1 cellular context compared by ENCODE assay signal in the genomic region with DNA sequence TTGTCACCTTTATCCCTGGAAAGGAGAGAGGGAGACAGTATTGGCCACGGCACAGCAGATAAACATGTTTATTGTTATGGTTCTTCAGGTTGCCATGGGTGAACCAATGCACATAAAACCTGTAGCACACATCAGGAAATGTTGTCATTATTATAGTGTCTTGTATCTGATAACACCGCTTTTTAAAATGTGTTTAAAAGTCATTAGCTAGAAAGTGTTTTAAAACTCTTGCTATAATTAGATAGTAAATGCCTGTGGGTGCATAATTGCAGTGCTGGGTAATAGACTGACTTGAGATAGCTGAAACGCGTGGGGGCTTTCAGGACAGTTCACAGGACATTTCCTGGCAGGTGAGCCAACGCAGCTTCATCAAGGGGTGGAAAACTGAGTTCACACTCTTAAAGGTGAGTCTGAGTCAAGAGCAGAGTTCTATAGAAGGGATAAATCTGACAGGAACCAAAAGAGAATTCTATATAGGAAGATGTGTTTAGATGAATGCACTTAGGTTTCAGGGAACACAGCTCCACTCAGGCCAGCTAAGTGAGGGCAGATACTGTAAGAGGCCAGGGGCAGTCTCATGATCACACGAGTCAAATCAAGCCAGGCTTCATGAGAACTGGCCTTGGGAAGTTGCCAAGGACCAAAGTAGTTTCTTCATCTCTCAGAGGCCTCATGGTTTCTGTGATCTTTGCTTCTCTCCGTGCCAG.
TF ChIP-seq lines count a peak whose summit lies in the region.

No MANE protein-coding gene starts in this region.

TF ChIP-seq in HEK293, 187 proteins besides CTCF, POLR2A, EP300 and RAD21 (continued from another document):
- TF ChIP-seq TRIM28 (IDR thresholded peaks at IDR 0.05; ENCODE audit: borderline replicate concordance, low read length) (peak; percentile 35; the same call in 1 of the 2 replicates), ZNF843 (tag by site-specific recombination; IDR thresholded peaks at IDR 0.05) (0 out of 2 replicates have a peak, but pooled peaks have one; percentile 51), ZIC2 (tag by site-specific recombination; IDR thresholded peaks at IDR 0.05) (no peak), MEIS1 (CRISPR knock-in tag; IDR thresholded peaks at IDR 0.05; ENCODE audit: borderline replicate concordance) (no peak), GLIS1 (tag by site-specific recombination; IDR thresholded peaks at IDR 0.05) (peak; percentile 67), ZBTB17 (tag by site-specific recombination; IDR thresholded peaks at IDR 0.05) (peak; percentile 81), ZNF629 (tag by site-specific recombination; IDR thresholded peaks at IDR 0.05) (0 out of 2 replicates have a peak, but pooled peaks have one; percentile 9), ZNF335 (tag by site-specific recombination; conservative IDR thresholded peaks at IDR 0.05) (peak; percentile 34), ZXDB (tag by site-specific recombination; IDR thresholded peaks at IDR 0.05) (0 out of 2 replicates have a peak, but pooled peaks have one; percentile 10), ZNF274 (IDR thresholded peaks at IDR 0.05; ENCODE audit: low read length) (no peak), ZNF274 (tag by site-specific recombination; IDR thresholded peaks at IDR 0.05; ENCODE audit: borderline replicate concordance) (no peak), OSR2 (tag by site-specific recombination; IDR thresholded peaks at IDR 0.05) (peak; percentile 68; the same call in 1 of the 2 replicates), ZNF174 (tag by site-specific recombination; IDR thresholded peaks at IDR 0.05) (no peak), ZNF214 (tag by site-specific recombination; IDR thresholded peaks at IDR 0.05; ENCODE audit: borderline replicate concordance) (no peak), KLF9 (tag by site-specific recombination; IDR thresholded peaks at IDR 0.05; ENCODE audit: low read depth) (no peak), ZNF521 (tag by site-specific recombination; IDR thresholded peaks at IDR 0.05) (no peak), ZNF169 (tag by site-specific recombination; IDR thresholded peaks at IDR 0.05) (no peak)
- TF ChIP-seq, protein P1, sequence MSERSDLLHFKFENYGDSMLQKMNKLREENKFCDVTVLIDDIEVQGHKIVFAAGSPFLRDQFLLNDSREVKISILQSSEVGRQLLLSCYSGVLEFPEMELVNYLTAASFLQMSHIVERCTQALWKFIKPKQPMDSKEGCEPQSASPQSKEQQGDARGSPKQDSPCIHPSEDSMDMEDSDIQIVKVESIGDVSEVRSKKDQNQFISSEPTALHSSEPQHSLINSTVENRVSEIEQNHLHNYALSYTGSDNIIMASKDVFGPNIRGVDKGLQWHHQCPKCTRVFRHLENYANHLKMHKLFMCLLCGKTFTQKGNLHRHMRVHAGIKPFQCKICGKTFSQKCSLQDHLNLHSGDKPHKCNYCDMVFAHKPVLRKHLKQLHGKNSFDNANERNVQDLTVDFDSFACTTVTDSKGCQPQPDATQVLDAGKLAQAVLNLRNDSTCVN (tag by site-specific recombination; optimal IDR thresholded peaks at IDR 0.05), result no peak
- TF ChIP-seq, protein P2, sequence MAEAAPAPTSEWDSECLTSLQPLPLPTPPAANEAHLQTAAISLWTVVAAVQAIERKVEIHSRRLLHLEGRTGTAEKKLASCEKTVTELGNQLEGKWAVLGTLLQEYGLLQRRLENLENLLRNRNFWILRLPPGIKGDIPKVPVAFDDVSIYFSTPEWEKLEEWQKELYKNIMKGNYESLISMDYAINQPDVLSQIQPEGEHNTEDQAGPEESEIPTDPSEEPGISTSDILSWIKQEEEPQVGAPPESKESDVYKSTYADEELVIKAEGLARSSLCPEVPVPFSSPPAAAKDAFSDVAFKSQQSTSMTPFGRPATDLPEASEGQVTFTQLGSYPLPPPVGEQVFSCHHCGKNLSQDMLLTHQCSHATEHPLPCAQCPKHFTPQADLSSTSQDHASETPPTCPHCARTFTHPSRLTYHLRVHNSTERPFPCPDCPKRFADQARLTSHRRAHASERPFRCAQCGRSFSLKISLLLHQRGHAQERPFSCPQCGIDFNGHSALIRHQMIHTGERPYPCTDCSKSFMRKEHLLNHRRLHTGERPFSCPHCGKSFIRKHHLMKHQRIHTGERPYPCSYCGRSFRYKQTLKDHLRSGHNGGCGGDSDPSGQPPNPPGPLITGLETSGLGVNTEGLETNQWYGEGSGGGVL (tag by site-specific recombination; IDR thresholded peaks at IDR 0.05), result no peak
- TF ChIP-seq, protein P3, sequence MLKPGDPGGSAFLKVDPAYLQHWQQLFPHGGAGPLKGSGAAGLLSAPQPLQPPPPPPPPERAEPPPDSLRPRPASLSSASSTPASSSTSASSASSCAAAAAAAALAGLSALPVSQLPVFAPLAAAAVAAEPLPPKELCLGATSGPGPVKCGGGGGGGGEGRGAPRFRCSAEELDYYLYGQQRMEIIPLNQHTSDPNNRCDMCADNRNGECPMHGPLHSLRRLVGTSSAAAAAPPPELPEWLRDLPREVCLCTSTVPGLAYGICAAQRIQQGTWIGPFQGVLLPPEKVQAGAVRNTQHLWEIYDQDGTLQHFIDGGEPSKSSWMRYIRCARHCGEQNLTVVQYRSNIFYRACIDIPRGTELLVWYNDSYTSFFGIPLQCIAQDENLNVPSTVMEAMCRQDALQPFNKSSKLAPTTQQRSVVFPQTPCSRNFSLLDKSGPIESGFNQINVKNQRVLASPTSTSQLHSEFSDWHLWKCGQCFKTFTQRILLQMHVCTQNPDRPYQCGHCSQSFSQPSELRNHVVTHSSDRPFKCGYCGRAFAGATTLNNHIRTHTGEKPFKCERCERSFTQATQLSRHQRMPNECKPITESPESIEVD (tag by site-specific recombination; IDR thresholded peaks at IDR 0.05), result peak; percentile 68
- TF ChIP-seq, protein P4, sequence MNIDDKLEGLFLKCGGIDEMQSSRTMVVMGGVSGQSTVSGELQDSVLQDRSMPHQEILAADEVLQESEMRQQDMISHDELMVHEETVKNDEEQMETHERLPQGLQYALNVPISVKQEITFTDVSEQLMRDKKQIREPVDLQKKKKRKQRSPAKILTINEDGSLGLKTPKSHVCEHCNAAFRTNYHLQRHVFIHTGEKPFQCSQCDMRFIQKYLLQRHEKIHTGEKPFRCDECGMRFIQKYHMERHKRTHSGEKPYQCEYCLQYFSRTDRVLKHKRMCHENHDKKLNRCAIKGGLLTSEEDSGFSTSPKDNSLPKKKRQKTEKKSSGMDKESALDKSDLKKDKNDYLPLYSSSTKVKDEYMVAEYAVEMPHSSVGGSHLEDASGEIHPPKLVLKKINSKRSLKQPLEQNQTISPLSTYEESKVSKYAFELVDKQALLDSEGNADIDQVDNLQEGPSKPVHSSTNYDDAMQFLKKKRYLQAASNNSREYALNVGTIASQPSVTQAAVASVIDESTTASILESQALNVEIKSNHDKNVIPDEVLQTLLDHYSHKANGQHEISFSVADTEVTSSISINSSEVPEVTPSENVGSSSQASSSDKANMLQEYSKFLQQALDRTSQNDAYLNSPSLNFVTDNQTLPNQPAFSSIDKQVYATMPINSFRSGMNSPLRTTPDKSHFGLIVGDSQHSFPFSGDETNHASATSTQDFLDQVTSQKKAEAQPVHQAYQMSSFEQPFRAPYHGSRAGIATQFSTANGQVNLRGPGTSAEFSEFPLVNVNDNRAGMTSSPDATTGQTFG (tag by site-specific recombination; IDR thresholded peaks at IDR 0.05; ENCODE audit: borderline replicate concordance), result no peak
- TF ChIP-seq, protein P5, sequence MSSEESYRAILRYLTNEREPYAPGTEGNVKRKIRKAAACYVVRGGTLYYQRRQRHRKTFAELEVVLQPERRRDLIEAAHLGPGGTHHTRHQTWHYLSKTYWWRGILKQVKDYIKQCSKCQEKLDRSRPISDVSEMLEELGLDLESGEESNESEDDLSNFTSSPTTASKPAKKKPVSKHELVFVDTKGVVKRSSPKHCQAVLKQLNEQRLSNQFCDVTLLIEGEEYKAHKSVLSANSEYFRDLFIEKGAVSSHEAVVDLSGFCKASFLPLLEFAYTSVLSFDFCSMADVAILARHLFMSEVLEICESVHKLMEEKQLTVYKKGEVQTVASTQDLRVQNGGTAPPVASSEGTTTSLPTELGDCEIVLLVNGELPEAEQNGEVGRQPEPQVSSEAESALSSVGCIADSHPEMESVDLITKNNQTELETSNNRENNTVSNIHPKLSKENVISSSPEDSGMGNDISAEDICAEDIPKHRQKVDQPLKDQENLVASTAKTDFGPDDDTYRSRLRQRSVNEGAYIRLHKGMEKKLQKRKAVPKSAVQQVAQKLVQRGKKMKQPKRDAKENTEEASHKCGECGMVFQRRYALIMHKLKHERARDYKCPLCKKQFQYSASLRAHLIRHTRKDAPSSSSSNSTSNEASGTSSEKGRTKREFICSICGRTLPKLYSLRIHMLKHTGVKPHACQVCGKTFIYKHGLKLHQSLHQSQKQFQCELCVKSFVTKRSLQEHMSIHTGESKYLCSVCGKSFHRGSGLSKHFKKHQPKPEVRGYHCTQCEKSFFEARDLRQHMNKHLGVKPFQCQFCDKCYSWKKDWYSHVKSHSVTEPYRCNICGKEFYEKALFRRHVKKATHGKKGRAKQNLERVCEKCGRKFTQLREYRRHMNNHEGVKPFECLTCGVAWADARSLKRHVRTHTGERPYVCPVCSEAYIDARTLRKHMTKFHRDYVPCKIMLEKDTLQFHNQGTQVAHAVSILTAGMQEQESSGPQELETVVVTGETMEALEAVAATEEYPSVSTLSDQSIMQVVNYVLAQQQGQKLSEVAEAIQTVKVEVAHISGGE (tag by site-specific recombination; conservative IDR thresholded peaks at IDR 0.05; ENCODE audit: low read depth), result no peak
- TF ChIP-seq, protein P6, sequence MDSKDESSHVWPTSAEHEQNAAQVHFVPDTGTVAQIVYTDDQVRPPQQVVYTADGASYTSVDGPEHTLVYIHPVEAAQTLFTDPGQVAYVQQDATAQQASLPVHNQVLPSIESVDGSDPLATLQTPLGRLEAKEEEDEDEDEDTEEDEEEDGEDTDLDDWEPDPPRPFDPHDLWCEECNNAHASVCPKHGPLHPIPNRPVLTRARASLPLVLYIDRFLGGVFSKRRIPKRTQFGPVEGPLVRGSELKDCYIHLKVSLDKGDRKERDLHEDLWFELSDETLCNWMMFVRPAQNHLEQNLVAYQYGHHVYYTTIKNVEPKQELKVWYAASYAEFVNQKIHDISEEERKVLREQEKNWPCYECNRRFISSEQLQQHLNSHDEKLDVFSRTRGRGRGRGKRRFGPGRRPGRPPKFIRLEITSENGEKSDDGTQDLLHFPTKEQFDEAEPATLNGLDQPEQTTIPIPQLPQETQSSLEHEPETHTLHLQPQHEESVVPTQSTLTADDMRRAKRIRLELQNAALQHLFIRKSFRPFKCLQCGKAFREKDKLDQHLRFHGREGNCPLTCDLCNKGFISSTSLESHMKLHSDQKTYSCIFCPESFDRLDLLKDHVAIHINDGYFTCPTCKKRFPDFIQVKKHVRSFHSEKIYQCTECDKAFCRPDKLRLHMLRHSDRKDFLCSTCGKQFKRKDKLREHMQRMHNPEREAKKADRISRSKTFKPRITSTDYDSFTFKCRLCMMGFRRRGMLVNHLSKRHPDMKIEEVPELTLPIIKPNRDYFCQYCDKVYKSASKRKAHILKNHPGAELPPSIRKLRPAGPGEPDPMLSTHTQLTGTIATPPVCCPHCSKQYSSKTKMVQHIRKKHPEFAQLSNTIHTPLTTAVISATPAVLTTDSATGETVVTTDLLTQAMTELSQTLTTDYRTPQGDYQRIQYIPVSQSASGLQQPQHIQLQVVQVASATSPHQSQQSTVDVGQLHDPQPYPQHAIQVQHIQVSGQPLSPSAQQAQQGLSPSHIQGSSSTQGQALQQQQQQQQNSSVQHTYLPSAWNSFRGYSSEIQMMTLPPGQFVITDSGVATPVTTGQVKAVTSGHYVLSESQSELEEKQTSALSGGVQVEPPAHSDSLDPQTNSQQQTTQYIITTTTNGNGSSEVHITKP (tag by site-specific recombination; IDR thresholded peaks at IDR 0.05), result 0 out of 2 replicates have a peak, but pooled peaks have one; percentile 26
